16 cellular contexts compared by ENCODE assay signal in the genomic region with DNA sequence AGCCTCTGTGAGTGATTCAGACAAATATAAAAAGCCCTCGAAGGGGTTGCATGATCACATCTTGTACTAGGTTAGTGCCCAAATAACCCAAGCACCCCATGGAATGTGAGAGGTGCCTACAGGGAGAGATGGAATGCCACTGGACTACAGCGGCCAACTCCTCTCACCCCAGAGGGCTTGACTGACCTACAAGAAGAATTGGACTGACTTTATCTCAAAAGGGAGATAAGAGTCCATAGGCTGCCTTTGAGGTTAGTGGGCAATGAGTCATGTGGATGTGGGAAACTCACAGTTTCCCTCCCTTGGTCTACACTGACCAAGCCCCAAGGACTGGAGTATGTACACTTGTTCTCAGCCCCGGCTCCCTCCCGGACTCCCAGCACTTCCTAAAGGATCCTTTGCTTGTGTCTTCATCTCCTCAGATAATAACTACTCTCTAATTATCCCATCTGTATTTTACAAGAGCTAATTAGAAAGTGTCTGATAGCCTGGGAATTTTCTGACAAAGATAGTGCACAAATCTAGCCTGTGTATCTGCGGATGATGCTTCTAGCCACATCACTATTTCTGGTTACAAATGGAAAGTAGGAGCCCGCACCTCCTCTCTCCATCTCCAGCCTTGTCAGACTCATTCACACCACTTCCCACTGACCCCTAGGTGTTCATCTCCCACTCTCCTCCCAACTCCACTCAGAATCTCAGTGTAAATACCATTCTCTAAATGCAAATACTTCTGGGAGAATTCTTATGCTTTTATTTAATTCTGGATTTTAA.
DNase-seq lines count a peak whose midpoint lies in the region; ATAC-seq and TF ChIP-seq lines count a peak whose summit lies in the region.
"Had no signal": no experiment of that assay in that cellular context is flagged by ENCODE, and none has a peak within 500 bp of the region (broad histone marks: within the 10 kb centered on the region; RNA-seq: fewer than 3 reads in every experiment).

No MANE protein-coding gene starts in this region.

- H3K9me2 ChIP-seq in PC-9 (ENCODE audit: insufficient read depth) = no peaks in the 10 kb centered on the region

- peaks cover 11% of the 10 kb centered on the region; the same call in 1 of the 2 replicates for H3F3A ChIP-seq in PC-9 (ENCODE audit: insufficient read depth, low read depth)

- no peak for TF ChIP-seq CTCF in PC-9 (conservative IDR thresholded peaks at IDR 0.05)
- no peak for TF ChIP-seq CTCF in coronary artery (IDR thresholded peaks at IDR 0.05)
- TF ChIP-seq CTCF in lower lobe of right lung (IDR thresholded peaks at IDR 0.05) = no peak
- TF ChIP-seq CTCF in ascending aorta (IDR thresholded peaks at IDR 0.05) = no peak
- no peak for TF ChIP-seq CTCF in vagina (IDR thresholded peaks at IDR 0.05)

- H3K4me1 ChIP-seq in PC-9 (replicated peaks; ENCODE audit: insufficient read depth) (peaks cover 13% of the 10 kb centered on the region), lower lobe of right lung (peaks cover 7% of the 10 kb centered on the region), ascending aorta (peaks cover 0 to 7% of the 10 kb centered on the region in 2 donors), vagina (no peaks in the 10 kb centered on the region)
- H3K4me1 ChIP-seq: body of pancreas had no signal

- no TSS peak for BruUV-seq in PC-9 (replicated peaks; lab: Mats Ljungman, UMichigan)

- no peaks in the 10 kb centered on the region for H3K79me2 ChIP-seq in PC-9 (ENCODE audit: low read depth)

- H2AFZ ChIP-seq in PC-9 = no peak overlapping the region

- intact Hi-C loops in PC-9 (cut with micrococcal nuclease; ENCODE audit: unreplicated experiment) = loop anchor here (5.0 to 10.0 kb wide), 3 partner anchors 67 to 460 kb away; no protein-coding TSS in a partner anchor
- intact Hi-C loops in lower lobe of right lung (cut with DNase I) = no loop called here
- intact Hi-C loops in ascending aorta (cut with DNase I) = no loop called here
- intact Hi-C loops in vagina (cut with DNase I) = no loop called here

- H3K27ac ChIP-seq in PC-9 (no peak overlapping the region), coronary artery (peak overlapping the region; percentile 43 to 73), lower lobe of right lung (no peak overlapping the region), ascending aorta (peak overlapping the region in 1 of 2 donors; percentile 57), vagina (no peak overlapping the region)
- H3K27ac ChIP-seq: body of pancreas had no signal

- ATAC-seq in lower lobe of right lung = peak; percentile 93 to 94
- ATAC-seq: body of pancreas had no signal

- no peak for TF ChIP-seq POLR2A in vagina (IDR thresholded peaks at IDR 0.05)

- CTCF ChIA-PET in PC-9 (lab: Charles Lee) = no interaction called here

- no peaks in the 10 kb centered on the region for H4K20me1 ChIP-seq in PC-9 (ENCODE audit: insufficient read depth)

- peaks cover 6% of the 10 kb centered on the region; the same call in 1 of the 2 replicates for H3K9me3 ChIP-seq in PC-9 (ENCODE audit: insufficient read depth, low read depth)
- no peaks in the 10 kb centered on the region for H3K9me3 ChIP-seq in lower lobe of right lung
- no peaks in the 10 kb centered on the region for H3K9me3 ChIP-seq in ascending aorta
- H3K9me3 ChIP-seq in vagina = no peaks in the 10 kb centered on the region
- H3K9me3 ChIP-seq: body of pancreas had no signal

- H3K4me2 ChIP-seq in PC-9 = no peak overlapping the region

- POLR2A ChIA-PET in PC-9 (lab: Charles Lee; ENCODE audit: unreplicated experiment) = interaction anchor here (0.6 kb wide), 3 partner anchors 9 to 594 kb away, joined by 3 to 6 read pairs (median 5); no protein-coding TSS in a partner anchor

- DNase-seq in EH (ENCODE audit: low read depth) (peak; percentile 76), PC-9 (peak; percentile 72 to 75), coronary artery (ENCODE audit: low spot score) (no peak), lower lobe of right lung (peak; percentile 60), ascending aorta (ENCODE audit: low spot score in 2 of 2) (no peak), amygdala (lab: John Stamatoyannopoulos, UW) (no peak), vagina (ENCODE audit: extremely low spot score in 2 of 2) (no peak), CD1c-positive myeloid dendritic cell (ENCODE audit: extremely low spot score) (no peak)
- DNase-seq: activated T-cell treated with anti-CD3 and anti-CD28 coated beads for 4 hours; body of pancreas; endodermal cell; mesendoderm; NCI-H1694; NCI-H774; SHP77 treated with DMSO at 0.1 percent for 48 hours; stimulated activated CD4-positive, alpha-beta T cell treated with anti-CD3 and anti-CD28 coated beads, Interleukin-2, amount 100 ng/mL, for 48 hours had no signal

- no peaks in the 10 kb centered on the region for H3K36me3 ChIP-seq in PC-9 (ENCODE audit: low read depth)
- H3K36me3 ChIP-seq in lower lobe of right lung = no peaks in the 10 kb centered on the region
- no peaks in the 10 kb centered on the region for H3K36me3 ChIP-seq in ascending aorta
- H3K36me3 ChIP-seq in vagina = no peaks in the 10 kb centered on the region

- no peaks in the 10 kb centered on the region for H3K27me3 ChIP-seq in PC-9 (ENCODE audit: insufficient read depth, low read depth)
- H3K27me3 ChIP-seq in lower lobe of right lung (ENCODE audit: low read depth) = no peaks in the 10 kb centered on the region
- H3K27me3 ChIP-seq in ascending aorta = no peaks in the 10 kb centered on the region
- H3K27me3 ChIP-seq in vagina = no peaks in the 10 kb centered on the region
- H3K27me3 ChIP-seq: body of pancreas had no signal

- H3K4me3 ChIP-seq in PC-9 = no peak overlapping the region
- no peak overlapping the region for H3K4me3 ChIP-seq in coronary artery
- H3K4me3 ChIP-seq in lower lobe of right lung = no peak overlapping the region
- H3K4me3 ChIP-seq in ascending aorta = no peak overlapping the region
- no peak overlapping the region for H3K4me3 ChIP-seq in vagina
- H3K4me3 ChIP-seq: body of pancreas had no signal

Comparison
In these comparisons a context has a peak if more than half of its experiments do, and no peak if none do; other contexts are left out.
1. DNase-seq: peak in EH (single experiment), PC-9 (2 of 2) and lower lobe of right lung (single experiment); none in coronary artery (single experiment), ascending aorta (0 of 2), amygdala (0 of 56), vagina (0 of 2) and CD1c-positive myeloid dendritic cell (single experiment).
2. H3K27ac ChIP-seq: peak in coronary artery (2 of 2); none in PC-9 (single experiment), lower lobe of right lung (single experiment) and vagina (single experiment).